20 cellular contexts compared by ENCODE assay signal in the genomic region with DNA sequence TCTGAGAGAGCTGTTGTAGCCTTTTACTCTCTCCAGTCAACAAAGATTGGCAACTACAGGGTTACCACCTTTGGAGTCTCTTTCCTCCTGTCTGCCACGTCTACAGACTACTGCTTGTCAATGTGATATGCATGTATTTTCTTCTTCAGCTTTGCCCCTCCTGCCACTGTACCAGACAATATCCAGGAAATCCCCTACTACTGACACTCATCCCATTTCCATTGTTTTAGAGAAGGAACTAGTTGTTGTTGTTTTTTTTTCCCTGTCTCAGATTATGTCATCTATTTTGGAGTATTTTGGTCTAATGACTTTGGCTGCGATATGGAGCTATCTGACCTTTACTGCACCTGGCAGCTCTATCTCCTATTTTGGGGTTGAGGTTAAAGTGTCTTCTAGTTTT.
"Had no signal": no experiment of that assay in that cellular context is flagged by ENCODE, and none has a peak within 500 bp of the region (broad histone marks: within the 10 kb centered on the region; RNA-seq: fewer than 3 reads in every experiment).

No MANE protein-coding gene starts in this region.

- H3K9me3 Mint-ChIP-seq: activated B cell treated with CpG ODN at 0.5 μM for 24 hours; central memory CD8-positive, alpha-beta T cell had no signal

- H3K27ac ChIP-seq: brain microvascular endothelial cell, neutrophil, parathyroid adenoma, skin epidermis, testis had no signal

- H3K9ac ChIP-seq: parathyroid adenoma had no signal

- H3K27me3 ChIP-seq: brain microvascular endothelial cell, neutrophil, testis had no signal

- ATAC-seq: left lobe of liver; stimulated activated naive CD8-positive, alpha-beta T cell treated with anti-CD3 and anti-CD28 coated beads, Interleukin-15, amount 100 ng/mL, for 72 hours; T-helper 17 cell had no signal

- H3K4me3 ChIP-seq: skin epidermis, testis had no signal

- H3K9me3 ChIP-seq: neutrophil, testis had no signal

- H3K79me2 ChIP-seq: parathyroid adenoma had no signal

- H3K4me1 ChIP-seq: testis had no signal

- H2AFZ ChIP-seq: parathyroid adenoma had no signal

- DNase-seq: activated B cell treated with CpG ODN at 0.5 μM for 24 hours; activated CD4-positive, alpha-beta T cell treated with anti-CD3 and anti-CD28 coated beads for 48 hours; anterior cingulate cortex; brain microvascular endothelial cell; erythroblast; mammary epithelial cell; naive B cell; retina; SIG-M5; stimulated activated CD4-positive, alpha-beta T cell treated with anti-CD3 and anti-CD28 coated beads, Interleukin-15, amount 100 ng/mL, for 24 hours; stimulated activated CD4-positive, alpha-beta T cell treated with anti-CD3 and anti-CD28 coated beads, Interleukin-4, amount 100 ng/mL, for 1 hour; stimulated activated naive CD8-positive, alpha-beta T cell treated with anti-CD3 and anti-CD28 coated beads, Interleukin-15, amount 100 ng/mL, for 72 hours; T-helper 17 cell; testis had no signal

- H3K4me3 Mint-ChIP-seq: activated B cell treated with CpG ODN at 0.5 μM for 24 hours; activated naive CD4-positive, alpha-beta T cell treated with anti-CD3 and anti-CD28 coated beads, Interleukin-2, amount 50 U/mL, for 24 hours; central memory CD8-positive, alpha-beta T cell; stimulated activated naive CD8-positive, alpha-beta T cell treated with anti-CD3 and anti-CD28 coated beads, Interleukin-15, amount 100 ng/mL, for 72 hours; T-helper 17 cell had no signal

- H3K27ac Mint-ChIP-seq: activated B cell treated with CpG ODN at 0.5 μM for 24 hours; activated naive CD4-positive, alpha-beta T cell treated with anti-CD3 and anti-CD28 coated beads, Interleukin-2, amount 50 U/mL, for 24 hours; stimulated activated naive CD8-positive, alpha-beta T cell treated with anti-CD3 and anti-CD28 coated beads, Interleukin-15, amount 100 ng/mL, for 72 hours; T-helper 17 cell had no signal

- H3K27me3 Mint-ChIP-seq: activated B cell treated with CpG ODN at 0.5 μM for 24 hours; activated naive CD4-positive, alpha-beta T cell treated with anti-CD3 and anti-CD28 coated beads, Interleukin-2, amount 50 U/mL, for 24 hours; central memory CD8-positive, alpha-beta T cell; naive B cell; stimulated activated naive CD8-positive, alpha-beta T cell treated with anti-CD3 and anti-CD28 coated beads, Interleukin-15, amount 100 ng/mL, for 72 hours; T-helper 17 cell had no signal
